8 cellular contexts compared by ENCODE assay signal in the genomic region with DNA sequence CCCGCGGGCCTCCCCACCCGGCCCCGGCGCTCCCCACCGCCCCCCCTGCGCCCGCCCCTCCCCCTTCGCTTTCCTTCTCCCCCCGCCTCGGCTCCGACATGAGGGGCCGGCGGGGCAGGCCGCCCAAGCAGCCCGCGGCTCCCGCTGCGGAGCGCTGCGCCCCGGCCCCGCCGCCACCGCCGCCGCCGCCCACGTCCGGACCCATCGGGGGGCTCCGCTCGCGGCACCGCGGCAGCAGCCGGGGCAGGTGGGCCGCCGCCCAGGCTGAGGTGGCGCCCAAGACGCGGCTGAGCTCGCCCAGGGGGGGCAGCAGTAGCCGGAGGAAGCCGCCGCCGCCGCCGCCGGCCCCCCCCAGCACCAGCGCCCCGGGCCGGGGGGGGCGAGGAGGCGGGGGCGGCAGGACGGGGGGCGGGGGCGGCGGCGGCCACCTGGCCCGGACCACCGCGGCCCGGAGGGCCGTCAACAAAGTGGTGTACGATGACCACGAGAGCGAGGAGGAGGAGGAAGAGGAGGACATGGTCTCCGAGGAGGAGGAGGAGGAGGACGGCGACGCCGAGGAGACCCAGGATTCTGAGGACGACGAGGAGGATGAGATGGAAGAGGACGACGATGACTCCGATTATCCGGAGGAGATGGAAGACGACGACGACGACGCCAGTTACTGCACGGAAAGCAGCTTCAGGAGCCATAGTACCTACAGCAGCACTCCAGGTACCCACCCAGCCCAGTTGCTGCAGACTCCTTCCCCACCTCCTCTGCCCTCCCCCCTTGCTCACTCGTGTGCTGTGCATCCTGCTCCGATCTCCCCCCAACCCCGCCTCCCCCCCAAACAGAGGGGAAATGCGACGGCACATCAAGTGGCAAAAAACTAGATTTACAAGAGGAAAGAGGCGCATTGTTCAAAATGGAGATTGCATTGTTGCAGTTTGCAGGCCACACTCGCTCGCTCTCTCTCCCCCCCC. TPM values are rescaled to one million over a fixed set of nuclear protein-coding genes. Genes with fewer than 3 reads are reported as not detected.
DNase-seq lines count a peak whose midpoint lies in the region; ATAC-seq, FAIRE-seq and TF ChIP-seq lines count a peak whose summit lies in the region.
"Not testable (repeated sequence)": the region's sequence is repeated elsewhere in the genome, so short reads cannot be mapped to it uniquely, and the experiment has no call there.

No MANE protein-coding gene starts in this region.

- not testable (repeated sequence) for TF ChIP-seq EP300 in K562 (IDR thresholded peaks at IDR 0.05; ENCODE audit: low read length); upper lobe of left lung (IDR thresholded peaks at IDR 0.05)

- not testable (repeated sequence) for TF ChIP-seq RAD21 in K562 (CRISPR knock-in tag; conservative IDR thresholded peaks at IDR 0.05 in 1 of 2, IDR thresholded peaks at IDR 0.05 in 1 of 2)

- not testable (repeated sequence) for TF ChIP-seq CTCF in WERI-Rb-1 (IDR thresholded peaks at IDR 0.05; ENCODE audit: low read depth, low read length); K562 (IDR thresholded peaks at IDR 0.05 in 2 of 3, conservative IDR thresholded peaks at IDR 0.05 in 1 of 3; ENCODE audit: insufficient read depth in 2 of 3, low read depth in 1 of 3, low read length in 3 of 3); upper lobe of left lung (IDR thresholded peaks at IDR 0.05)

- H3K4me1 ChIP-seq in K562 (replicated peaks in 1 of 2; ENCODE audit: control insufficient read depth in 2 of 2, insufficient read depth in 2 of 2, low read length in 2 of 2) (peaks cover 14 to 17% of the 10 kb centered on the region in 2 experiments; a peak in 4 of 5 replicates), upper lobe of left lung (peaks cover 36 to 50% (median 36%) of the 10 kb centered on the region in 4 donors)

- ATAC-seq in GM18502 (IDR thresholded peaks at IDR 0.05; ENCODE audit: poor library complexity, unreplicated experiment) (peak; percentile 35), HG02852 (IDR thresholded peaks at IDR 0.05; ENCODE audit: unreplicated experiment) (peak; percentile 34), K562 (peak; percentile 28), upper lobe of left lung (ENCODE audit: low FRiP score in 2 of 2) (peak; percentile 58 to 65)

- H2AFZ ChIP-seq in K562 (ENCODE audit: low read depth, low read length): peak overlapping the region; percentile 72

- H3K4me2 ChIP-seq in K562 (ENCODE audit: insufficient read depth, low read length): peak overlapping the region; percentile 95

- peak; percentile 26 for FAIRE-seq in K562 (lab: Jason Lieb, UNC)

- intact Hi-C loops in K562 (cut with micrococcal nuclease): loop anchor here (1.0 to 2.0 kb wide), 3 partner anchors 26 to 109 kb away; a partner anchor contains a TSS

- in situ Hi-C loops in K562 (cut with MboI): not testable (repeated sequence)

- peak overlapping the region; percentile 59 to 92 for H3K9ac ChIP-seq in K562 (ENCODE audit: insufficient read depth in 1 of 2, low read depth in 2 of 2, low read length in 2 of 2)

- H3K9me3 ChIP-seq in WERI-Rb-1 (ENCODE audit: severe bottlenecking); K562 (replicated peaks; ENCODE audit: control insufficient read depth, insufficient read depth, low read depth, low read length); upper lobe of left lung: not testable (repeated sequence)

- TF ChIP-seq POLR2A in K562 (conservative IDR thresholded peaks at IDR 0.05) (peak; percentile 39; the same call in 1 of the 2 replicates), upper lobe of left lung (IDR thresholded peaks at IDR 0.05) (peak in 1 of 4 donors; percentile 40)

- peaks cover 12% of the 10 kb centered on the region for H3K36me3 ChIP-seq in WERI-Rb-1
- H3K36me3 ChIP-seq in K562 (ENCODE audit: control insufficient read depth, insufficient read depth, low read length); upper lobe of left lung: not testable (repeated sequence)

- not testable (repeated sequence) for H3K9me1 ChIP-seq in K562 (ENCODE audit: control insufficient read depth, insufficient read depth, low read length)

- POLR2A ChIA-PET in K562 (lab: Yijun Ruan, JAX): interaction anchor here (0.6 kb wide), 1 partner anchor 46 kb away, joined by 3 read pairs; no protein-coding TSS in a partner anchor

- H3K4me3 ChIP-seq in WERI-Rb-1 (ENCODE audit: low read depth, low read length): peak overlapping the region; percentile 97
- peak overlapping the region; percentile 88 for H3K4me3 ChIP-seq in K562
- peak overlapping the region; percentile 53 to 93 (median 86) for H3K4me3 ChIP-seq in upper lobe of left lung

- not testable (repeated sequence) for H3K27me3 ChIP-seq in WERI-Rb-1 (ENCODE audit: insufficient read depth, low read depth, severe bottlenecking); K562 (ENCODE audit: control insufficient read depth in 2 of 2, insufficient read depth in 2 of 2, low read length in 2 of 2); upper lobe of left lung

- H3K27ac ChIP-seq in WERI-Rb-1 (peak overlapping the region; percentile 81), K562 (ENCODE audit: extremely low read depth, low read depth, low read length) (peak overlapping the region; percentile 88), upper lobe of left lung (peak overlapping the region; percentile 90 to 100 (median 97))

- WGBS in K562 (ENCODE audit: insufficient coverage, low coverage, missing lambda C conversion rate): under 1% methylated on average over 14 of the region's 94 CpGs
- WGBS in upper lobe of left lung, 2 donors: 1% methylated on average over 32 to 39 of the region's 94 CpGs

- not testable (repeated sequence) for H4K20me1 ChIP-seq in K562 (replicated peaks; ENCODE audit: control insufficient read depth, insufficient read depth, low read length)

- not testable (repeated sequence) for BruUV-seq in K562 (replicated peaks; lab: Mats Ljungman, UMichigan)

- CTCF ChIA-PET in K562 (lab: Yijun Ruan, JAX; ENCODE audit: low intra/inter-chr PET ratio): interaction anchor here (0.6 to 1.6 kb wide), 6 partner anchors 25 to 138 kb away, joined by 3 to 9 read pairs (median 6); a partner anchor contains a TSS

- DNase-seq in NCI-H146 treated with DMSO at 0.1 percent for 48 hours (lab: John Stamatoyannopoulos, UW; ENCODE audit: unreplicated experiment) (peak; percentile 2), WERI-Rb-1 (peak; percentile 42), K562 (ENCODE audit: extremely low read depth in 1 of 4, low spot score in 3 of 4) (peak; percentile 54 to 71 (median 64)), hippocampal formation (lab: John Stamatoyannopoulos, UW) (peak; percentile 12 to 54), putamen (ENCODE audit: low spot score) (peak; percentile 45), upper lobe of left lung (peak; percentile 34 to 92)

- H3K79me2 ChIP-seq in K562 (ENCODE audit: control insufficient read depth, insufficient read depth, low read length): peaks cover 50% of the 10 kb centered on the region

TF ChIP-seq in K562, 482 proteins besides CTCF, POLR2A, EP300 and RAD21 (continues in another document):
- TF ChIP-seq RCOR1 (IDR thresholded peaks at IDR 0.05; ENCODE audit: borderline replicate concordance in 1 of 2, low read depth in 2 of 2, low read length in 2 of 2) (0 out of 4 replicates have a peak, but pooled peaks of 1 of the 2 experiments have one; percentile 20), EGR1 (conservative IDR thresholded peaks at IDR 0.05) (peak; percentile 73), POLR2H (tag; IDR thresholded peaks at IDR 0.05; ENCODE audit: low read depth) (peak; percentile 42), ZFX (CRISPR knock-in tag; IDR thresholded peaks at IDR 0.05) (0 out of 2 replicates have a peak, but pooled peaks have one; percentile 1), NONO (IDR thresholded peaks at IDR 0.05; ENCODE audit: low read depth in 2 of 2, low read length in 1 of 2) (peak in 1 of 2 experiments; percentile 62; a peak in 2 of 4 replicates)
- TF ChIP-seq, protein P1, sequence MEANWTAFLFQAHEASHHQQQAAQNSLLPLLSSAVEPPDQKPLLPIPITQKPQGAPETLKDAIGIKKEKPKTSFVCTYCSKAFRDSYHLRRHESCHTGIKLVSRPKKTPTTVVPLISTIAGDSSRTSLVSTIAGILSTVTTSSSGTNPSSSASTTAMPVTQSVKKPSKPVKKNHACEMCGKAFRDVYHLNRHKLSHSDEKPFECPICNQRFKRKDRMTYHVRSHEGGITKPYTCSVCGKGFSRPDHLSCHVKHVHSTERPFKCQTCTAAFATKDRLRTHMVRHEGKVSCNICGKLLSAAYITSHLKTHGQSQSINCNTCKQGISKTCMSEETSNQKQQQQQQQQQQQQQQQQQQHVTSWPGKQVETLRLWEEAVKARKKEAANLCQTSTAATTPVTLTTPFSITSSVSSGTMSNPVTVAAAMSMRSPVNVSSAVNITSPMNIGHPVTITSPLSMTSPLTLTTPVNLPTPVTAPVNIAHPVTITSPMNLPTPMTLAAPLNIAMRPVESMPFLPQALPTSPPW (CRISPR knock-in tag; IDR thresholded peaks at IDR 0.05): peak; percentile 99

RNA-seq across cellular contexts. Expression of a gene that starts 0.6 kb away (rescaled TPM):
- 100 and 315 TPM in 2 replicates for total RNA-seq in K562 (2011; cell fraction: chromatin; rRNA removed; ENCODE audit: low replicate concordance)
- 41.5 and 54.1 TPM in 2 replicates for total RNA-seq in K562 (2011; cell fraction: nucleolus; rRNA removed)
- total RNA-seq in K562 (2011; cell fraction: nucleoplasm; rRNA removed): 81.4 and 104 TPM in 2 replicates
- total RNA-seq in K562 (2014; rRNA removed) (21.8 and 26.7 TPM in 2 replicates), K562 (2014; rRNA removed; fragmentation: Illumina TruSeq; extraction: Trizol) (37.8 TPM in 2 replicates), K562 (2015; rRNA removed; fragmentation: Illumina TruSeq; extraction: Trizol) (41.6 and 43.7 TPM in 2 replicates), K562 (2021) (42.1 and 52.1 TPM in 2 replicates), upper lobe of left lung (100 to 1,000 TPM in 2 of 6 donors, 10 to 100 TPM in 4; 67.3 to 163 (median 79.7) TPM)
- polyA plus RNA-seq in K562 (2011; rRNA removed) (26.9 and 34.7 TPM in 2 replicates), K562 (2014; fragmentation: Illumina TruSeq; extraction: Trizol) (39.4 and 45.7 TPM in 2 replicates), K562 (2014; fragmentation: Nextera tagmentation; extraction: Ambion mirVana) (10 to 100 TPM; 12.5 to 25.3 TPM), K562 (2014; rRNA removed) (16.6 and 20.5 TPM in 2 replicates)
- polyA plus RNA-seq in K562 (2011; cell fraction: cytosol; rRNA removed): 20.2 and 24.6 TPM in 2 replicates
- polyA plus RNA-seq in K562 (2011; cell fraction: nucleus; rRNA removed): 46.2 and 52.3 TPM in 2 replicates
- polyA plus RNA-seq in K562 (2012): 35.9 and 38.8 TPM in 2 replicates
- polyA minus RNA-seq in K562 (2011; rRNA and poly(A)+ RNA removed): 112 and 118 TPM in 2 replicates
- polyA minus RNA-seq in K562 (2011; cell fraction: cytosol; rRNA and poly(A)+ RNA removed): 36.4 and 37.0 TPM in 2 replicates
- 30.4 and 53.4 TPM in 2 replicates for polyA minus RNA-seq in K562 (2011; cell fraction: nucleus; rRNA and poly(A)+ RNA removed)

Comparison
In these comparisons a context has a peak if more than half of its experiments do, and no peak if none do; other contexts are left out.
1. Peak in every context shown above with its lines: DNase-seq, ATAC-seq, H3K4me3 ChIP-seq and H3K27ac ChIP-seq.
2. DNase-seq: peak in every context shown above with its lines; median percentile 64 in K562; 63 in upper lobe of left lung; 45 in putamen; 42 in WERI-Rb-1; 33 in hippocampal formation; 2 in NCI-H146 treated with DMSO at 0.1 percent for 48 hours.